Comparison of ENCODE assay signal across 1 cellular context in the genomic region with DNA sequence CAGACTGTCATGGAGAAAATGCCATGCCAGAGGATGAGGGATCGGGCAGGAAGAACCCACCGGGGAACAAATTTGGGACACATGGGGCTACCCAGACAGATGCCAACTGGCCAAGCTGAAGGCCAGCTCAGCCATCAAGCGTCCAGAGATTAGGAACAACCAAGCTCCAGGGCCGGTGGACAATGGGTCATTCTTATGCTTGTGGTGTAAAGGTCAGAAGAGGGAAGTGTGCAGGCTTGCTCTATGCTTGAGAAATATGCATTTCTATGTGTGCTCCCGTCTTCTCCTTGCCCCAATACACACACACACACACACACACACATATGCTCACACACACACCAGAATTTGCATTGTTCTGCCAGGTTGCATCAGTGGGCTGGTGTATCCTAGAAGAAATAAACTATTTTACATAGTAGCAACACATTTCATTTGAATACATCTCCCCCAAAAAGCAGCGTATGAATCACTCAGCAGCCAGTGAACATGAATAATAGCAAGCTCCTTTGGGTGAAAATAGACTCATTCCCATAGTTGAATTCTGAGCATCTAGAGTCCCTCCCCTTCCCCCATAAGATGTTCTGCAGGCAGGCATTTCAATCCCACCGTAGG.
TF ChIP-seq lines count a peak whose summit lies in the region.

No MANE protein-coding gene starts in this region.

TF ChIP-seq in HepG2, 621 proteins besides CTCF, POLR2A, EP300 and RAD21:
- TF ChIP-seq SOX5 (CRISPR knock-in tag; IDR thresholded peaks at IDR 0.05; ENCODE audit: borderline replicate concordance): 0 out of 2 replicates have a peak, but pooled peaks have one; percentile 8
- TF ChIP-seq SOX13 (IDR thresholded peaks at IDR 0.05): no peak
- TF ChIP-seq SOX13 (CRISPR knock-in tag; conservative IDR thresholded peaks at IDR 0.05 in 1 of 2, IDR thresholded peaks at IDR 0.05 in 1 of 2): peak in 1 of 2 experiments; percentile 45; a peak in 1 of 4 replicates
- no peak for TF ChIP-seq ZNF138 (CRISPR knock-in tag; IDR thresholded peaks at IDR 0.05; ENCODE audit: low read depth)
- no peak for TF ChIP-seq SNAI1 (CRISPR knock-in tag; IDR thresholded peaks at IDR 0.05; ENCODE audit: borderline replicate concordance)
- TF ChIP-seq KLF9 (CRISPR knock-in tag; IDR thresholded peaks at IDR 0.05; ENCODE audit: low read depth): no peak
